Comparison of ENCODE assay signal across 26 cellular contexts in genomic region chr15:49452595-49452994, GRCh38. TPM values are rescaled to one million over a fixed set of nuclear protein-coding genes. Genes with fewer than 3 reads are reported as not detected.
"Had no signal": no experiment of that assay in that cellular context is flagged by ENCODE, and none has a peak within 500 bp of the region (broad histone marks: within the 10 kb centered on the region; RNA-seq: fewer than 3 reads in every experiment).

No MANE protein-coding gene starts in this region.

- DNase-seq: islet precursor cell; left ventricle myocardium inferior; midbrain; mucosa of descending colon; naive thymus-derived CD4-positive, alpha-beta T cell; pancreas; posterior cingulate gyrus; retina; right cardiac atrium; sigmoid colon; small intestine; stimulated activated CD4-positive, alpha-beta T cell treated with anti-CD3 and anti-CD28 coated beads, Interleukin-1b, Interleukin-23, amount 100 ng/mL, for 48 hours; stimulated activated CD4-positive, alpha-beta T cell treated with anti-CD3 and anti-CD28 coated beads, Interleukin-2, amount 100 ng/mL, for 48 hours; stimulated activated CD4-positive, alpha-beta T cell treated with anti-CD3 and anti-CD28 coated beads, Interleukin-4, amount 100 ng/mL, for 4 hours; stimulated activated CD8-positive, alpha-beta memory T cell treated with anti-CD3 and anti-CD28 coated beads, Interleukin-4, amount 100 ng/mL, for 48 hours; stimulated activated naive CD4-positive, alpha-beta T cell treated with Interleukin-2 at 50 U/mL for 16 hours; stimulated activated naive CD8-positive, alpha-beta T cell treated with anti-CD3 and anti-CD28 coated beads, Interleukin-15, amount 100 ng/mL, for 72 hours; substantia nigra had no signal

- ATAC-seq: mucosa of descending colon; naive thymus-derived CD4-positive, alpha-beta T cell; natural killer cell treated with Interleukin-12 subunit alpha and Interleukin-12 subunit beta and Interleukin-15 and Interleukin-18, amount 100 ng/mL, for 72 hours; pancreas; right cardiac atrium; stimulated activated memory B cell treated with anti-CD40 and anti-IgM and Interleukin-4, amounts not matched to agents 10 μg/mL and 1 μg/mL and 100 μg/mL, for 72 hours; stimulated activated naive CD8-positive, alpha-beta T cell treated with anti-CD3 and anti-CD28 coated beads, Interleukin-15, amount 100 ng/mL, for 72 hours had no signal

- H2AFZ ChIP-seq: hepatocyte had no signal

- H3K9me3 ChIP-seq: left ventricle myocardium inferior, mucosa of descending colon, pancreas, prostate gland, sigmoid colon, tibial nerve, vagina had no signal

- H3K4me1 ChIP-seq: pancreas, prostate gland, vagina had no signal

- H3K27ac ChIP-seq: hepatocyte, left ventricle myocardium inferior, pancreas, prostate gland, vagina had no signal

- H3K36me3 ChIP-seq: left ventricle myocardium inferior, pancreas, prostate gland, sigmoid colon, tibial nerve, vagina had no signal

- H3K4me3 ChIP-seq: hepatocyte, left ventricle myocardium inferior, lung, mucosa of descending colon, pancreas, prostate gland, sigmoid colon, tibial nerve, vagina had no signal

- H3K79me2 ChIP-seq: hepatocyte had no signal

- H3K27me3 ChIP-seq: hepatocyte, pancreas, sigmoid colon, tibial nerve, vagina had no signal

- H3K4me2 ChIP-seq: hepatocyte had no signal

RNA-seq across cellular contexts. Expression of gene FGF7, which starts 29.6 kb away (rescaled TPM):
- total RNA-seq: kidney epithelial cell; natural killer cell treated with Interleukin-12 subunit alpha and Interleukin-12 subunit beta and Interleukin-15 and Interleukin-18, amount 100 ng/mL, for 72 hours had no signal
